In genomic region chr12:57240926-57241555, GRCh38 we compare ENCODE assay signal across 8 cellular contexts. TPM values are rescaled to one million over a fixed set of nuclear protein-coding genes. Genes with fewer than 3 reads are reported as not detected.
A peak's percentile ranks its signal among the peaks of the same experiment; 100 is the strongest.
DNase-seq lines count a peak whose midpoint lies in the region; ATAC-seq lines count a peak whose summit lies in the region.

No MANE protein-coding gene starts in this region.

- H3K4me3 ChIP-seq in NT2/D1 (ENCODE audit: insufficient read length, low read depth) (peak overlapping the region; percentile 49), rectal smooth muscle tissue (ENCODE audit: low read length) (peak overlapping the region; percentile 69)

- peak overlapping the region; percentile 9 for H3K9ac ChIP-seq in NT2/D1 (ENCODE audit: insufficient read length, low read depth)
- H3K9ac ChIP-seq in rectal smooth muscle tissue (ENCODE audit: low read length): no peak overlapping the region

- peak overlapping the region; percentile 83 for H3K27ac Mint-ChIP-seq in activated CD4-positive, alpha-beta T cell treated with anti-CD3 and anti-CD28 coated beads, Interleukin-2, amount 10 ng/mL, durations not matched to agents 7 days and 5 days
- no peak overlapping the region for H3K27ac Mint-ChIP-seq in dendritic cell treated with granulocyte-macrophage colony-stimulating factor and Interleukin-4, amounts not matched to agents 40 ng/mL and 50 ng/mL, for 4 days

- H3K4me1 ChIP-seq in NT2/D1 (ENCODE audit: insufficient read depth, insufficient read length) (peaks cover 24% of the 10 kb centered on the region), rectal smooth muscle tissue (ENCODE audit: control insufficient read depth, insufficient read depth, low read length) (peaks cover 15% of the 10 kb centered on the region)

- POLR2A ChIA-PET in activated CD4-positive, alpha-beta T cell treated with anti-CD3 and anti-CD28 coated beads, Interleukin-2, amount 10 ng/mL, durations not matched to agents 7 days and 5 days (lab: Charles Lee): interaction anchor here (0.7 kb wide), 2 partner anchors 28 to 44 kb away, joined by 3 to 5 read pairs; no protein-coding TSS in a partner anchor

- H3K9me3 ChIP-seq in NT2/D1 (ENCODE audit: insufficient read depth, low read length): no peaks in the 10 kb centered on the region; the same call in 1 of the 2 replicates

- no peak overlapping the region for H3K27ac ChIP-seq in rectal smooth muscle tissue (ENCODE audit: low read depth, low read length)

- peak overlapping the region; percentile 79 for H3K4me3 Mint-ChIP-seq in activated CD4-positive, alpha-beta T cell treated with anti-CD3 and anti-CD28 coated beads, Interleukin-2, amount 10 ng/mL, durations not matched to agents 7 days and 5 days
- peak overlapping the region; percentile 81 for H3K4me3 Mint-ChIP-seq in dendritic cell treated with granulocyte-macrophage colony-stimulating factor and Interleukin-4, amounts not matched to agents 40 ng/mL and 50 ng/mL, for 4 days

- peaks cover 3% of the 10 kb centered on the region for H3K36me3 Mint-ChIP-seq in activated CD4-positive, alpha-beta T cell treated with anti-CD3 and anti-CD28 coated beads, Interleukin-2, amount 10 ng/mL, durations not matched to agents 7 days and 5 days (ENCODE audit: low read depth)
- H3K36me3 Mint-ChIP-seq in dendritic cell treated with granulocyte-macrophage colony-stimulating factor and Interleukin-4, amounts not matched to agents 40 ng/mL and 50 ng/mL, for 4 days (ENCODE audit: low read depth): peaks cover 11% of the 10 kb centered on the region

- no peak for ATAC-seq in GM19395 (IDR thresholded peaks at IDR 0.05; ENCODE audit: unreplicated experiment)
- ATAC-seq in HG03354 (IDR thresholded peaks at IDR 0.05; ENCODE audit: poor library complexity, severe bottlenecking, unreplicated experiment): no peak

- H3K27me3 Mint-ChIP-seq in activated CD4-positive, alpha-beta T cell treated with anti-CD3 and anti-CD28 coated beads, Interleukin-2, amount 10 ng/mL, durations not matched to agents 7 days and 5 days: peaks cover 50% of the 10 kb centered on the region
- H3K27me3 Mint-ChIP-seq in dendritic cell treated with granulocyte-macrophage colony-stimulating factor and Interleukin-4, amounts not matched to agents 40 ng/mL and 50 ng/mL, for 4 days: peaks cover 85% of the 10 kb centered on the region

- intact Hi-C loops in dendritic cell treated with granulocyte-macrophage colony-stimulating factor and Interleukin-4, amounts not matched to agents 40 ng/mL and 50 ng/mL, for 4 days (cut with micrococcal nuclease): no loop called here

- H3K9me3 Mint-ChIP-seq in activated CD4-positive, alpha-beta T cell treated with anti-CD3 and anti-CD28 coated beads, Interleukin-2, amount 10 ng/mL, durations not matched to agents 7 days and 5 days: no peaks in the 10 kb centered on the region
- H3K9me3 Mint-ChIP-seq in dendritic cell treated with granulocyte-macrophage colony-stimulating factor and Interleukin-4, amounts not matched to agents 40 ng/mL and 50 ng/mL, for 4 days: no peaks in the 10 kb centered on the region

- H3K36me3 ChIP-seq in NT2/D1 (ENCODE audit: insufficient read depth, insufficient read length, low read length): peaks cover 4% of the 10 kb centered on the region
- no peaks in the 10 kb centered on the region for H3K36me3 ChIP-seq in rectal smooth muscle tissue (ENCODE audit: control insufficient read depth, insufficient read depth, low read length)

- peaks cover 68% of the 10 kb centered on the region for H3K27me3 ChIP-seq in NT2/D1 (ENCODE audit: insufficient read depth, insufficient read length)
- peaks cover 51% of the 10 kb centered on the region for H3K27me3 ChIP-seq in rectal smooth muscle tissue (ENCODE audit: control insufficient read depth, insufficient read depth, low read length)

- DNase-seq in activated CD4-positive, alpha-beta T cell treated with anti-CD3 and anti-CD28 coated beads, Interleukin-2, amount 10 ng/mL, durations not matched to agents 7 days and 5 days: no peak
- DNase-seq in activated CD4-positive, alpha-beta T cell treated with anti-CD3 and anti-CD28 coated beads, Interleukin-2, amount 50 U/mL, for 4 hours: no peak
- no peak for DNase-seq in NT2/D1 (ENCODE audit: low read depth, low spot score)
- DNase-seq in germinal center (ENCODE audit: low spot score): no peak

- peaks cover 67% of the 10 kb centered on the region for H3K4me1 Mint-ChIP-seq in activated CD4-positive, alpha-beta T cell treated with anti-CD3 and anti-CD28 coated beads, Interleukin-2, amount 10 ng/mL, durations not matched to agents 7 days and 5 days
- H3K4me1 Mint-ChIP-seq in dendritic cell treated with granulocyte-macrophage colony-stimulating factor and Interleukin-4, amounts not matched to agents 40 ng/mL and 50 ng/mL, for 4 days (ENCODE audit: low read depth): peaks cover 83% of the 10 kb centered on the region

- CTCF ChIA-PET in activated CD4-positive, alpha-beta T cell treated with anti-CD3 and anti-CD28 coated beads, Interleukin-2, amount 10 ng/mL, durations not matched to agents 7 days and 5 days (lab: Charles Lee): interaction anchor here (0.9 to 18.3 kb wide), 10 partner anchors 12 to 217 kb away, joined by 3 to 332 read pairs (median 12); partner anchors contain the start of genes GLI1, NXPH4 and SHMT2

RNA-seq across cellular contexts. Expression of gene STAC3, which starts 9.9 kb away (rescaled TPM):
- 1 to 10 TPM; 5.1 to 5.2 TPM for total RNA-seq in activated CD4-positive, alpha-beta T cell treated with anti-CD3 and anti-CD28 coated beads, Interleukin-2, amount 10 ng/mL, durations not matched to agents 7 days and 5 days

RNA-seq across cellular contexts. Expression of gene SHMT2, which starts 11.5 kb away (rescaled TPM):
- 100 to 1,000 TPM; 137 to 141 TPM for total RNA-seq in activated CD4-positive, alpha-beta T cell treated with anti-CD3 and anti-CD28 coated beads, Interleukin-2, amount 10 ng/mL, durations not matched to agents 7 days and 5 days

RNA-seq across cellular contexts. Expression of gene NXPH4, which starts 24.4 kb away (rescaled TPM):
- total RNA-seq in activated CD4-positive, alpha-beta T cell treated with anti-CD3 and anti-CD28 coated beads, Interleukin-2, amount 10 ng/mL, durations not matched to agents 7 days and 5 days: under 1 TPM; 0.29 to 0.32 TPM
